In the genomic region with DNA sequence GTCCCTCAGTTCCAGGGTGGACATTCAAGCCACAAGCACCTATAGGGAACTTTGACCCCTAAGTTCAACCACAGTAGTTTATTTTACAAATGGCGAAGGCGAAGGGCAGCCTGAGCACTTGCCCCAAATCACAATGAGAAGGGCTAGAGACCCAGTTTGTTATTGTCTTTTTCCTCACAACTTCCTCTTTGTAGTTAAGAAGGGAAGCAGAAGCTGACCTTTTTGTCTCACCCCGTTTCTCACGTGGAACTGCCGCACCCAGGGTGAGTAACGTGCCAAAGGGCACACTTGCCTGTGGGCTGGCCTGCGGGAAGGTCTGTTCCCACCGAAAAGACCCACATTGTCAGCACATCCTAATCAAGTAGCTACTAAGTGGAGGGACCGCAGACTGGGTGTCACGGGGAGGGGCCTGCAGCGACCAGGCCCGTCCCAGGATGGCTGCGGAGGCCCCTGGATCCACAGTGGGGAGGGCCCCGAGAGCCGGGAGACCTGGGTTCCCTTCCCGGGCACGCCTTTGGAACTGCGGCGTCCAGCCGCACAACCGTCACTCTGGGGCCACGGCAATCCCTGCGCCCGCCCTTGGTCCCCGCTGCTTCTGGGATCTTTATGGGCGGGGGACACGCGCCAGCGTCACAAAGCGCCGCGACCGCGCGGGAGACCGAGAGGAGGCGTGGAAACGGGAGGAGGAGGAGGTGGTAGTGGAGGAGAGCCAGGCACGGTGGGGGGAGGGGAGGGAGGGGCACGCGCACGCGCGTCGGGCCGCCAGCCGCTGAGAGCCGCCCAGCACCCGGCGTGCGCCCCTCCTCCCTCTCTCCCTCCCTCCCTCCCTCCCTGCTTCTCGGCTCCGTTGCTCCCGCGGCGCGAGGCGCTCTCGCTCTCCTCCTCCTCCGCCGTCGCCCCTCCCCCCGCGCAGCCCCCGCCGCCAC, we compare ENCODE assay signal across 8 cellular contexts. TPM values are rescaled to one million over a fixed set of nuclear protein-coding genes. Genes with fewer than 3 reads are reported as not detected.
DNase-seq lines count a peak whose midpoint lies in the region; ATAC-seq and TF ChIP-seq lines count a peak whose summit lies in the region.

A gene with protein sequence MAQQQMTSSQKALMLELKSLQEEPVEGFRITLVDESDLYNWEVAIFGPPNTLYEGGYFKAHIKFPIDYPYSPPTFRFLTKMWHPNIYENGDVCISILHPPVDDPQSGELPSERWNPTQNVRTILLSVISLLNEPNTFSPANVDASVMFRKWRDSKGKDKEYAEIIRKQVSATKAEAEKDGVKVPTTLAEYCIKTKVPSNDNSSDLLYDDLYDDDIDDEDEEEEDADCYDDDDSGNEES (plus strand): TSS at position 834 of the 926 bp plus-strand sequence. CDS start 598 bp downstream, outside the sequence.

- H3K4me1 ChIP-seq in thoracic aorta (ENCODE audit: control insufficient read depth in 1 of 2, low read depth in 2 of 2) = peaks cover 29 to 32% of the 10 kb centered on the region in 2 donors

- peak within 1 kb of the TSS; percentile 98 for H3K4me3 ChIP-seq in thoracic aorta

- peak; percentile 98 for DNase-seq in GM10266 (ENCODE audit: extremely low spot score)
- DNase-seq in NCI-H1105 treated with DMSO at 0.1 percent for 48 hours (lab: John Stamatoyannopoulos, UW) = peak; percentile 82
- peak; percentile 95 for DNase-seq in SKM-1 treated with dmso at 0.1 percent for 144 hours (lab: John Stamatoyannopoulos, UW; ENCODE audit: unreplicated experiment)
- peak; percentile 97 for DNase-seq in glomerular visceral epithelial cell (ENCODE audit: extremely low spot score)
- peak; percentile 96 for DNase-seq in osteocyte (ENCODE audit: extremely low spot score, unreplicated experiment)
- peak; percentile 56 for DNase-seq in thoracic aorta (ENCODE audit: low spot score)

- H3K36me3 Mint-ChIP-seq in activated naive CD8-positive, alpha-beta T cell = peaks cover 2% of the 10 kb centered on the region
- no peaks in the 10 kb centered on the region for H3K36me3 Mint-ChIP-seq in osteocyte (ENCODE audit: unreplicated experiment)

- H3K4me1 Mint-ChIP-seq in activated naive CD8-positive, alpha-beta T cell (ENCODE audit: low read depth) = peaks cover 56% of the 10 kb centered on the region
- peaks cover 46% of the 10 kb centered on the region for H3K4me1 Mint-ChIP-seq in osteocyte (ENCODE audit: unreplicated experiment)

- peak within 1 kb of the TSS; percentile 97 for H3K4me3 Mint-ChIP-seq in activated naive CD8-positive, alpha-beta T cell
- H3K4me3 Mint-ChIP-seq in osteocyte (ENCODE audit: unreplicated experiment) = peak within 1 kb of the TSS; percentile 81

- no peaks in the 10 kb centered on the region for H3K9me3 ChIP-seq in thoracic aorta

- H3K27me3 Mint-ChIP-seq in activated naive CD8-positive, alpha-beta T cell = no peaks in the 10 kb centered on the region
- no peaks in the 10 kb centered on the region for H3K27me3 Mint-ChIP-seq in osteocyte (ENCODE audit: unreplicated experiment)

- no peaks in the 10 kb centered on the region for H3K27me3 ChIP-seq in thoracic aorta (replicated peaks; ENCODE audit: insufficient read depth)

- no peaks in the 10 kb centered on the region for H3K36me3 ChIP-seq in thoracic aorta

- peak within 1 kb of the TSS; percentile 98 to 99 for H3K27ac ChIP-seq in thoracic aorta

- no peak for TF ChIP-seq CTCF in GM10266 (IDR thresholded peaks at IDR 0.05; ENCODE audit: control insufficient read depth, insufficient read depth, low read depth, missing control alignments)
- TF ChIP-seq CTCF in osteocyte (IDR thresholded peaks at IDR 0.05) = no peak
- TF ChIP-seq CTCF in thoracic aorta (IDR thresholded peaks at IDR 0.05) = no peak

- peak within 1 kb of the TSS; percentile 94 for H3K27ac Mint-ChIP-seq in activated naive CD8-positive, alpha-beta T cell
- H3K27ac Mint-ChIP-seq in osteocyte (ENCODE audit: unreplicated experiment) = peak within 1 kb of the TSS; percentile 86

- peak; percentile 70 for ATAC-seq in HG02642 (IDR thresholded peaks at IDR 0.05; ENCODE audit: poor library complexity, unreplicated experiment)
- peak; percentile 91 for ATAC-seq in thoracic aorta (ENCODE audit: insufficient number of reproducible peaks, low FRiP score, low read depth)

- H3K9me3 Mint-ChIP-seq in activated naive CD8-positive, alpha-beta T cell (ENCODE audit: low read depth) = no peaks in the 10 kb centered on the region
- H3K9me3 Mint-ChIP-seq in osteocyte (ENCODE audit: unreplicated experiment) = no peaks in the 10 kb centered on the region

RNA-seq across cellular contexts. Expression of the gene that starts here (rescaled TPM):
- total RNA-seq in osteocyte (48.1 and 49.1 TPM in 2 replicates), thoracic aorta (10 to 100 TPM; 21.3 to 32.5 TPM)

Comparison
In these comparisons a context has a peak if more than half of its experiments do, and no peak if none do; other contexts are left out.
1. Peak in every context shown above with its lines: DNase-seq, ATAC-seq, H3K4me3 ChIP-seq and H3K27ac ChIP-seq.